In genomic region chr5:96250782-96251181, GRCh38 we compare ENCODE assay signal across 24 cellular contexts.
A peak's percentile ranks its signal among the peaks of the same experiment; 100 is the strongest.
DNase-seq lines count a peak whose midpoint lies in the region; ATAC-seq, FAIRE-seq and TF ChIP-seq lines count a peak whose summit lies in the region.
"Had no signal": no experiment of that assay in that cellular context is flagged by ENCODE, and none has a peak within 500 bp of the region (broad histone marks: within the 10 kb centered on the region; RNA-seq: fewer than 3 reads in every experiment).

No MANE protein-coding gene starts in this region.

- peaks cover 51% of the 10 kb centered on the region for H3K4me1 ChIP-seq in HepG2 (ENCODE audit: insufficient read depth, low read length)
- peaks cover 0 to 19% (median 7%) of the 10 kb centered on the region in 4 donors for H3K4me1 ChIP-seq in right lobe of liver
- peaks cover 22% of the 10 kb centered on the region for H3K4me1 ChIP-seq in Panc1 (ENCODE audit: control insufficient read depth, insufficient read depth, low read length)
- peaks cover 2 to 26% (median 13%) of the 10 kb centered on the region in 4 donors for H3K4me1 ChIP-seq in liver (ENCODE audit: control insufficient read depth in 4 of 4, insufficient read depth in 4 of 4, low read length in 3 of 4)
- peaks cover 0 to 24% of the 10 kb centered on the region in 2 experiments for H3K4me1 ChIP-seq in SK-N-SH (ENCODE audit: control insufficient read depth in 1 of 2, insufficient read depth in 2 of 2, low read depth in 1 of 2, low read length in 1 of 2)
- H3K4me1 ChIP-seq: BE2C had no signal

- H3K9me3 ChIP-seq in HepG2 (ENCODE audit: low read length) (no peaks in the 10 kb centered on the region), right lobe of liver (no peaks in the 10 kb centered on the region), Panc1 (ENCODE audit: control insufficient read depth, insufficient read depth, low read depth, low read length) (peaks cover 4% of the 10 kb centered on the region; the same call in 1 of the 2 replicates), liver (ENCODE audit: control insufficient read depth in 4 of 4, low read length in 3 of 4) (no peaks in the 10 kb centered on the region), SK-N-SH (peaks cover 4% of the 10 kb centered on the region; the same call in 1 of the 2 replicates)
- H3K9me3 ChIP-seq: BE2C, BLaER1 had no signal

- FAIRE-seq in HepG2 (lab: Jason Lieb, UNC), result no peak
- FAIRE-seq: D721Med, G401.6, GM12891, GM18507, GM19239 had no signal

- H3K9ac ChIP-seq in HepG2 (ENCODE audit: insufficient read depth, low read depth, low read length), result no peak overlapping the region
- no peak overlapping the region for H3K9ac ChIP-seq in liver (ENCODE audit: low read depth in 1 of 2, low read length in 2 of 2)
- no peak overlapping the region for H3K9ac ChIP-seq in SK-N-SH
- H3K9ac ChIP-seq: BLaER1 had no signal

- H4K20me1 ChIP-seq in HepG2 (ENCODE audit: insufficient read depth, low read length) (no peaks in the 10 kb centered on the region), SK-N-SH (ENCODE audit: insufficient read depth) (no peaks in the 10 kb centered on the region)
- H4K20me1 ChIP-seq: BLaER1 had no signal

- intact Hi-C loops in HepG2 (cut with micrococcal nuclease; ENCODE audit: unreplicated experiment) (no loop called here), right lobe of liver (cut with DNase I) (no loop called here), Panc1 (cut with micrococcal nuclease; ENCODE audit: unreplicated experiment) (no loop called here)

- no peak for DNase-seq in HepG2 (ENCODE audit: low spot score)
- DNase-seq in right lobe of liver, result no peak
- no peak for DNase-seq in Panc1 (ENCODE audit: low read depth, low spot score)
- no peak for DNase-seq in osteocyte (ENCODE audit: extremely low spot score, unreplicated experiment)
- DNase-seq in glutamatergic neuron, result no peak
- DNase-seq in SK-N-SH, result no peak
- DNase-seq: ACHN; BE2C; C1 segment of cervical spinal cord; CD4-positive, alpha-beta memory T cell; CD4-positive, CD25-positive, alpha-beta regulatory T cell; CD8-positive, alpha-beta memory T cell; COR-L47; DMS79 treated with DMSO at 0.1 percent for 48 hours; GF-D8 had no signal

- no peaks in the 10 kb centered on the region for H3K36me3 Mint-ChIP-seq in osteocyte (ENCODE audit: unreplicated experiment)
- H3K36me3 Mint-ChIP-seq in glutamatergic neuron (ENCODE audit: unreplicated experiment), result peaks cover 6% of the 10 kb centered on the region
- H3K36me3 Mint-ChIP-seq: CD14-positive monocyte; CD4-positive, alpha-beta memory T cell; CD4-positive, CD25-positive, alpha-beta regulatory T cell; CD8-positive, alpha-beta memory T cell had no signal

- 80% methylated on average over 2 of the region's 2 CpGs for WGBS in HepG2 (ENCODE audit: low lambda C conversion rate)
- 30% methylated on average over 2 of the region's 2 CpGs for WGBS in right lobe of liver (ENCODE audit: insufficient coverage, low coverage, low lambda C conversion rate, missing lambda C conversion rate)
- WGBS in liver, result 51% methylated on average over 2 of the region's 2 CpGs
- WGBS in SK-N-SH (ENCODE audit: low lambda C conversion rate), result 91% methylated on average over 2 of the region's 2 CpGs

- H3K27ac Mint-ChIP-seq in osteocyte (ENCODE audit: unreplicated experiment) (no peak overlapping the region), glutamatergic neuron (ENCODE audit: unreplicated experiment) (no peak overlapping the region)
- H3K27ac Mint-ChIP-seq: CD14-positive monocyte; CD4-positive, alpha-beta memory T cell; CD4-positive, CD25-positive, alpha-beta regulatory T cell; CD8-positive, alpha-beta memory T cell had no signal

- no peaks in the 10 kb centered on the region for H3K27me3 ChIP-seq in HepG2 (ENCODE audit: control insufficient read depth in 1 of 2, insufficient read depth in 2 of 2, low read length in 2 of 2)
- H3K27me3 ChIP-seq in right lobe of liver, result no peaks in the 10 kb centered on the region
- no peaks in the 10 kb centered on the region for H3K27me3 ChIP-seq in Panc1 (ENCODE audit: control insufficient read depth, insufficient read depth, low read length)
- no peaks in the 10 kb centered on the region for H3K27me3 ChIP-seq in liver (ENCODE audit: control insufficient read depth in 4 of 4, insufficient read depth in 4 of 4, low read length in 3 of 4)
- H3K27me3 ChIP-seq in SK-N-SH (ENCODE audit: insufficient read depth), result no peaks in the 10 kb centered on the region
- H3K27me3 ChIP-seq: BE2C, BLaER1 had no signal

- H3K4me3 ChIP-seq in HepG2 (replicated peaks in 1 of 3; ENCODE audit: insufficient read depth in 1 of 3, low read depth in 2 of 3, low read length in 3 of 3) (no peak overlapping the region), right lobe of liver (no peak overlapping the region), Panc1 (ENCODE audit: low read depth in 2 of 2, low read length in 2 of 2) (no peak overlapping the region), liver (ENCODE audit: low read depth in 1 of 3, low read length in 3 of 3) (no peak overlapping the region), SK-N-SH (ENCODE audit: low read depth in 2 of 2, low read length in 1 of 2) (no peak overlapping the region)
- H3K4me3 ChIP-seq: BLaER1 had no signal

- no peaks in the 10 kb centered on the region for H3K27me3 Mint-ChIP-seq in osteocyte (ENCODE audit: unreplicated experiment)
- no peaks in the 10 kb centered on the region for H3K27me3 Mint-ChIP-seq in glutamatergic neuron (ENCODE audit: unreplicated experiment)

- no peaks in the 10 kb centered on the region for H3K9me2 ChIP-seq in SK-N-SH

- TF ChIP-seq RAD21 in HepG2 (CRISPR knock-in tag; IDR thresholded peaks at IDR 0.05), result no peak
- no peak for TF ChIP-seq RAD21 in liver (IDR thresholded peaks at IDR 0.05)
- no peak for TF ChIP-seq RAD21 in SK-N-SH (IDR thresholded peaks at IDR 0.05; ENCODE audit: low read length)

- TF ChIP-seq POLR2A in HepG2 (IDR thresholded peaks at IDR 0.05; ENCODE audit: insufficient read depth in 1 of 2, low read depth in 2 of 2, low read length in 2 of 2) (no peak), right lobe of liver (IDR thresholded peaks at IDR 0.05) (no peak)

- H3K79me2 ChIP-seq in HepG2 (ENCODE audit: insufficient read depth, low read length) (no peaks in the 10 kb centered on the region), SK-N-SH (ENCODE audit: insufficient read depth) (no peaks in the 10 kb centered on the region)

- in situ Hi-C loops in HepG2 (cut with HindIII; ENCODE audit: extremely low pct_ligation_motif_present, low pct_unique_long_range_greater_than_20kb), result no loop called here
- in situ Hi-C loops in Panc1 (cut with HindIII; ENCODE audit: low pct_unique_long_range_greater_than_20kb, low sequenced_read_pairs), result no loop called here

- BruUV-seq in HepG2 (replicated peaks; lab: Mats Ljungman, UMichigan), result no TSS peak
- no TSS peak for BruUV-seq in Panc1 (replicated peaks; lab: Mats Ljungman, UMichigan)

- H3K9me3 Mint-ChIP-seq in osteocyte (ENCODE audit: unreplicated experiment) (no peaks in the 10 kb centered on the region), glutamatergic neuron (ENCODE audit: unreplicated experiment) (no peaks in the 10 kb centered on the region)
- H3K9me3 Mint-ChIP-seq: CD4-positive, alpha-beta memory T cell; CD8-positive, alpha-beta memory T cell had no signal

- TF ChIP-seq CTCF in HepG2 (CRISPR knock-in tag; IDR thresholded peaks at IDR 0.05), result no peak
- TF ChIP-seq CTCF in right lobe of liver (IDR thresholded peaks at IDR 0.05), result no peak
- no peak for TF ChIP-seq CTCF in Panc1 (IDR thresholded peaks at IDR 0.05)
- TF ChIP-seq CTCF in liver (IDR thresholded peaks at IDR 0.05; ENCODE audit: low read depth, low read length, missing input control), result no peak
- TF ChIP-seq CTCF in osteocyte (IDR thresholded peaks at IDR 0.05), result no peak
- TF ChIP-seq CTCF in glutamatergic neuron (IDR thresholded peaks at IDR 0.05; ENCODE audit: partially characterized antibody, unreplicated experiment), result no peak
- no peak for TF ChIP-seq CTCF in SK-N-SH (IDR thresholded peaks at IDR 0.05)

- H3K4me2 ChIP-seq in HepG2 (ENCODE audit: low read depth, low read length) (no peak overlapping the region), SK-N-SH (no peak overlapping the region)
- H3K4me2 ChIP-seq: BLaER1 had no signal

- H3K27ac ChIP-seq in HepG2 (ENCODE audit: extremely low read length, insufficient read depth, low read length), result no peak overlapping the region
- H3K27ac ChIP-seq in right lobe of liver, result no peak overlapping the region
- H3K27ac ChIP-seq in Panc1 (ENCODE audit: low read length), result peak overlapping the region; percentile 54; the same call in 1 of the 2 replicates
- H3K27ac ChIP-seq in liver (ENCODE audit: low read depth in 1 of 2, low read length in 2 of 2), result no peak overlapping the region
- H3K27ac ChIP-seq in SK-N-SH (ENCODE audit: low read depth in 2 of 2, low read length in 1 of 2), result no peak overlapping the region
- H3K27ac ChIP-seq: 22Rv1, BLaER1 had no signal

- H3K4me1 Mint-ChIP-seq in osteocyte (ENCODE audit: unreplicated experiment) (peaks cover 27% of the 10 kb centered on the region), glutamatergic neuron (ENCODE audit: low read depth, unreplicated experiment) (peaks cover 29% of the 10 kb centered on the region)
- H3K4me1 Mint-ChIP-seq: CD4-positive, alpha-beta memory T cell; CD8-positive, alpha-beta memory T cell had no signal

- H2AFZ ChIP-seq in HepG2 (ENCODE audit: low read length) (no peak overlapping the region), SK-N-SH (ENCODE audit: low read depth) (no peak overlapping the region)

- CTCF ChIA-PET in HepG2 (lab: Yijun Ruan, JAX; ENCODE audit: low intra/inter-chr PET ratio, low total read pairs), result no interaction called here
- CTCF ChIA-PET in Panc1 (lab: Charles Lee), result no interaction called here
- CTCF ChIA-PET in SK-N-SH (lab: Yijun Ruan, JAX), result interaction anchor here (0.7 to 1.2 kb wide), 2 partner anchors 8 to 236 kb away, joined by 3 to 5 read pairs; no protein-coding TSS in a partner anchor

- H3K36me3 ChIP-seq in HepG2 (replicated peaks in 1 of 2; ENCODE audit: control insufficient read depth in 1 of 2, insufficient read depth in 2 of 2, low read length in 2 of 2), result no peaks in the 10 kb centered on the region
- H3K36me3 ChIP-seq in right lobe of liver, result no peaks in the 10 kb centered on the region
- no peaks in the 10 kb centered on the region for H3K36me3 ChIP-seq in Panc1 (ENCODE audit: control insufficient read depth, insufficient read depth, low read length)
- no peaks in the 10 kb centered on the region for H3K36me3 ChIP-seq in liver (ENCODE audit: control insufficient read depth in 4 of 4, insufficient read depth in 3 of 4, low read depth in 1 of 4, low read length in 3 of 4)
- no peaks in the 10 kb centered on the region for H3K36me3 ChIP-seq in SK-N-SH (replicated peaks in 1 of 2; ENCODE audit: control insufficient read depth in 1 of 2, insufficient read depth in 2 of 2, low read length in 1 of 2)
- H3K36me3 ChIP-seq: BE2C, BLaER1 had no signal

- POLR2A ChIA-PET in HepG2 (lab: Yijun Ruan, JAX) (interaction anchor here (1.1 kb wide), 1 partner anchor 64 kb away, joined by 3 read pairs; no protein-coding TSS in a partner anchor), Panc1 (lab: Charles Lee) (no interaction called here), SK-N-SH (lab: Yijun Ruan, JAX) (no interaction called here)

- TF ChIP-seq EP300 in HepG2 (IDR thresholded peaks at IDR 0.05; ENCODE audit: low read depth in 2 of 2, low read length in 2 of 2) (no peak), HepG2 (CRISPR knock-in tag; IDR thresholded peaks at IDR 0.05; ENCODE audit: borderline replicate concordance) (no peak), SK-N-SH (IDR thresholded peaks at IDR 0.05; ENCODE audit: borderline replicate concordance in 1 of 2, low read depth in 1 of 2, low read length in 1 of 2) (no peak)

- H3K4me3 Mint-ChIP-seq in osteocyte (ENCODE audit: unreplicated experiment) (no peak overlapping the region), glutamatergic neuron (ENCODE audit: unreplicated experiment) (no peak overlapping the region)
- H3K4me3 Mint-ChIP-seq: CD14-positive monocyte; CD4-positive, alpha-beta memory T cell; CD4-positive, CD25-positive, alpha-beta regulatory T cell; CD8-positive, alpha-beta memory T cell had no signal

- peaks cover 34% of the 10 kb centered on the region for H3F3A ChIP-seq in SK-N-SH (replicated peaks; ENCODE audit: insufficient read depth)

- ATAC-seq in HepG2 (no peak), right lobe of liver (no peak), Panc1 (no peak)
